8 cellular contexts compared by ENCODE assay signal in the genomic region with DNA sequence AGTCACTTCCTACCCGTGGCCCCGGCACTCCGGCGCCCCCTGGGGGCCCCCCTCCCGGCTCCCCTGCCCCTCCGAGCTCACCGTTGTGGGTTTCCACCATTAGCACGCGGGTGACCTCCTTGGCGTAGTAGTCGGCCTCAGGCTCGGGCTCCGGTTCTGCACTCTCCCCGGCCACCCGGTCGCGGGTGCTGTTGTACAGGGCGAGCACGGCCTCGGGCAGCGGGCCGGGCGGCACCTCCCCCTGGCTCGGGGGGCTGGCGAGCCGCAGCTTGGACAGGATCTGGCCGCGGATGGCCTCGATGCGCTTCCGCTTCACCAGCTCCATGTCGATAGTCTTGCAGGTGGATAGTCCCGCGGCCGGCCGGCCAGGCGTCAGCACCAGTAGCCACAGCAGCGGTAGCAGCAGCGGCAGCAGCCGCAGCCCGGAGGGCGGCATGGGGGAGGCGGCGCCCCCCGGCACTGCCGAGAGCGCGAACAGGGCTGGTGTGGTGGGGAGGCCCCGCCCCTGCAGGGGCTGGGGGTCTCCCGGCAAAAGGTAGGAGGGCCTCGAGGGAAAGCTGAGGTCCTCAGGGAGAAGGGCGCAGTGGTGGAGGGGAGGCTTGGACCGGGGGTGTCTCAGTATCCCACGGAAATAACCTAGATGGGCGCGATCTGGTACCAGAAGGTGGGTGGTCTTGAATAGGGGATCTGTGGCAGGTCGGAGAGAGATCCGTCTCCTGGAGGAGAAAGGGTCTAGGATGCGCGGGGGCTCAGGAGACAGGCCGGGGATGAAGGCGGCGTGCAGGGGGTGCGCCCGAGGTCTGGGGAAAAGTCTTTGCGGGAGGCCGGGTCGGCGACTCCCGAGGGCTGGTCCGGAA. TPM values are rescaled to one million over a fixed set of nuclear protein-coding genes. Genes with fewer than 3 reads are reported as not detected.
DNase-seq lines count a peak whose midpoint lies in the region; ATAC-seq and TF ChIP-seq lines count a peak whose summit lies in the region.

No MANE protein-coding gene starts in this region.

- TF ChIP-seq EP300 in gastroesophageal sphincter (IDR thresholded peaks at IDR 0.05): no peak

- TF ChIP-seq CTCF in AG04450 (IDR thresholded peaks at IDR 0.05; ENCODE audit: low read depth, low read length): peak; percentile 65
- peak; percentile 69 for TF ChIP-seq CTCF in GM20000 (IDR thresholded peaks at IDR 0.05; ENCODE audit: extremely low read depth, missing control alignments)
- peak; percentile 83 for TF ChIP-seq CTCF in Panc1 (IDR thresholded peaks at IDR 0.05)
- peak in 2 of 4 experiments; percentile 33 to 62 for TF ChIP-seq CTCF in gastroesophageal sphincter (IDR thresholded peaks at IDR 0.05)
- TF ChIP-seq CTCF in osteocyte (IDR thresholded peaks at IDR 0.05): peak; percentile 61
- peak in 1 of 2 experiments; percentile 39 for TF ChIP-seq CTCF in tibial artery (IDR thresholded peaks at IDR 0.05)

- DNase-seq in AG04450 (ENCODE audit: low read depth, low spot score) (no peak), GM20000 (ENCODE audit: low spot score) (peak; percentile 88), Panc1 (ENCODE audit: low read depth, low spot score) (no peak), osteocyte (ENCODE audit: extremely low spot score, unreplicated experiment) (peak; percentile 88), tibial artery (peak; percentile 64 to 84)

- no peaks in the 10 kb centered on the region; the same call in 1 of the 2 replicates for H3K9me3 ChIP-seq in AG04450 (ENCODE audit: control insufficient read depth, insufficient read depth, low read length)
- H3K9me3 ChIP-seq in Panc1 (ENCODE audit: control insufficient read depth, insufficient read depth, low read depth, low read length): no peaks in the 10 kb centered on the region
- no peaks in the 10 kb centered on the region for H3K9me3 ChIP-seq in gastroesophageal sphincter
- H3K9me3 ChIP-seq in tibial artery: no peaks in the 10 kb centered on the region

- intact Hi-C loops in Panc1 (cut with micrococcal nuclease; ENCODE audit: unreplicated experiment): no loop called here
- intact Hi-C loops in tibial artery (cut with DNase I; ENCODE audit: low total_unique reads): loop anchor here (5.0 kb wide), 1 partner anchor 41 kb away; a partner anchor contains a TSS

- H3K4me1 ChIP-seq in Panc1 (ENCODE audit: control insufficient read depth, insufficient read depth, low read length) (peaks cover 5% of the 10 kb centered on the region; the same call in 1 of the 2 replicates), gastroesophageal sphincter (peaks cover 0 to 63% (median 6%) of the 10 kb centered on the region in 3 donors), tibial artery (peaks cover 0 to 35% (median 16%) of the 10 kb centered on the region in 4 donors)

- peak overlapping the region; percentile 98 for H3K4me3 Mint-ChIP-seq in activated T-helper 17 cell treated with anti-CD3 and anti-CD28 coated beads, Interleukin-2, amount 50 U/mL, for 72 hours
- peak overlapping the region; percentile 97 for H3K4me3 Mint-ChIP-seq in osteocyte (ENCODE audit: unreplicated experiment)

- peaks cover 58% of the 10 kb centered on the region for H3K36me3 Mint-ChIP-seq in activated T-helper 17 cell treated with anti-CD3 and anti-CD28 coated beads, Interleukin-2, amount 50 U/mL, for 72 hours (ENCODE audit: low read depth)
- H3K36me3 Mint-ChIP-seq in osteocyte (ENCODE audit: unreplicated experiment): peaks cover 3% of the 10 kb centered on the region

- 2% methylated on average over 11 to 23 of the region's 71 CpGs for WGBS in gastroesophageal sphincter (ENCODE audit: low coverage in 1 of 2), 2 donors

- ATAC-seq in Panc1 (peak; percentile 61), gastroesophageal sphincter (peak; percentile 5), HG03108 (IDR thresholded peaks at IDR 0.05; ENCODE audit: unreplicated experiment) (no peak)
- ATAC-seq in activated T-helper 17 cell treated with anti-CD3 and anti-CD28 coated beads, Interleukin-2, amount 50 U/mL, for 72 hours (replicated peaks): peak; percentile 18

- peak overlapping the region; percentile 21 for H3K27ac ChIP-seq in AG04450 (ENCODE audit: low read depth, low read length)
- peak overlapping the region; percentile 75; the same call in 1 of the 2 replicates for H3K27ac ChIP-seq in Panc1 (ENCODE audit: low read length)
- H3K27ac ChIP-seq in gastroesophageal sphincter: peak overlapping the region; percentile 59 to 90 (median 89)
- H3K27ac ChIP-seq in tibial artery: peak overlapping the region; percentile 89

- POLR2A ChIA-PET in AG04450 (lab: Yijun Ruan, JAX): interaction anchor here (0.6 to 3.0 kb wide), 7 partner anchors 10 to 55 kb away, joined by 3 to 43 read pairs (median 6); a partner anchor contains a TSS
- POLR2A ChIA-PET in Panc1 (lab: Charles Lee): interaction anchor here (0.8 kb wide), 1 partner anchor 751 kb away, joined by 3 read pairs; no protein-coding TSS in a partner anchor

- CTCF ChIA-PET in AG04450 (lab: Charles Lee): interaction anchor here (0.5 to 2.8 kb wide), 12 partner anchors 11 to 657 kb away, joined by 3 to 16 read pairs (median 4); a partner anchor contains a TSS
- CTCF ChIA-PET in Panc1 (lab: Charles Lee): no interaction called here

- BruUV-seq in Panc1 (replicated peaks; lab: Mats Ljungman, UMichigan): no TSS peak

- H3K4me1 Mint-ChIP-seq in activated T-helper 17 cell treated with anti-CD3 and anti-CD28 coated beads, Interleukin-2, amount 50 U/mL, for 72 hours: peaks cover 50% of the 10 kb centered on the region
- H3K4me1 Mint-ChIP-seq in osteocyte (ENCODE audit: unreplicated experiment): peaks cover 27% of the 10 kb centered on the region

- no peaks in the 10 kb centered on the region for H3K9me3 Mint-ChIP-seq in activated T-helper 17 cell treated with anti-CD3 and anti-CD28 coated beads, Interleukin-2, amount 50 U/mL, for 72 hours
- H3K9me3 Mint-ChIP-seq in osteocyte (ENCODE audit: unreplicated experiment): no peaks in the 10 kb centered on the region

- in situ Hi-C loops in Panc1 (cut with HindIII; ENCODE audit: low pct_unique_long_range_greater_than_20kb, low sequenced_read_pairs): no loop called here

- no peaks in the 10 kb centered on the region for H3K27me3 Mint-ChIP-seq in activated T-helper 17 cell treated with anti-CD3 and anti-CD28 coated beads, Interleukin-2, amount 50 U/mL, for 72 hours
- no peaks in the 10 kb centered on the region for H3K27me3 Mint-ChIP-seq in osteocyte (ENCODE audit: unreplicated experiment)

- peak overlapping the region; percentile 94 for H3K27ac Mint-ChIP-seq in activated T-helper 17 cell treated with anti-CD3 and anti-CD28 coated beads, Interleukin-2, amount 50 U/mL, for 72 hours
- H3K27ac Mint-ChIP-seq in osteocyte (ENCODE audit: unreplicated experiment): peak overlapping the region; percentile 92

- peaks cover 6% of the 10 kb centered on the region; the same call in 1 of the 2 replicates for H3K36me3 ChIP-seq in Panc1 (ENCODE audit: control insufficient read depth, insufficient read depth, low read length)
- peaks cover 0 to 7% of the 10 kb centered on the region in 2 donors for H3K36me3 ChIP-seq in gastroesophageal sphincter
- peaks cover 0 to 4% (median 4%) of the 10 kb centered on the region in 3 donors for H3K36me3 ChIP-seq in tibial artery

- TF ChIP-seq POLR2A in gastroesophageal sphincter (IDR thresholded peaks at IDR 0.05): no peak

- H3K27me3 ChIP-seq in AG04450 (ENCODE audit: control insufficient read depth, insufficient read depth, low read length) (no peaks in the 10 kb centered on the region), Panc1 (ENCODE audit: control insufficient read depth, insufficient read depth, low read length) (no peaks in the 10 kb centered on the region), gastroesophageal sphincter (no peaks in the 10 kb centered on the region), tibial artery (no peaks in the 10 kb centered on the region)

- peak overlapping the region; percentile 91 for H3K4me3 ChIP-seq in AG04450 (ENCODE audit: low read depth, low read length)
- peak overlapping the region; percentile 72 to 79 for H3K4me3 ChIP-seq in Panc1 (ENCODE audit: low read depth in 2 of 2, low read length in 2 of 2)
- peak overlapping the region; percentile 75 to 92 for H3K4me3 ChIP-seq in gastroesophageal sphincter
- H3K4me3 ChIP-seq in tibial artery: peak overlapping the region; percentile 83 to 96

RNA-seq across cellular contexts. Expression of a gene that starts 0.9 kb away (rescaled TPM):
- 4.9 and 11.2 TPM in 2 replicates for polyA plus RNA-seq in AG04450 (2011; rRNA removed)
- polyA minus RNA-seq in AG04450 (2011; rRNA and poly(A)+ RNA removed): 22.8 and 28.9 TPM in 2 replicates
- total RNA-seq in Panc1 (2021; ENCODE audit: unreplicated experiment) (42.6 TPM), gastroesophageal sphincter (10 to 100 TPM; 12.9 to 39.3 (median 22.1) TPM), osteocyte (244 and 255 TPM in 2 replicates)
- 57.9 TPM for polyA plus RNA-seq in Panc1 (2012; ENCODE audit: insufficient read length)
- 100 to 1,000 TPM; 107 to 158 TPM for total RNA-seq in activated T-helper 17 cell treated with anti-CD3 and anti-CD28 coated beads, Interleukin-2, amount 50 U/mL, for 72 hours

RNA-seq across cellular contexts. Expression of a gene that starts 11.1 kb away (rescaled TPM):
- polyA plus RNA-seq in AG04450 (2011; rRNA removed): 3.9 and 5.1 TPM in 2 replicates
- 1.3 and 1.7 TPM in 2 replicates for polyA minus RNA-seq in AG04450 (2011; rRNA and poly(A)+ RNA removed)
- total RNA-seq in Panc1 (2021; ENCODE audit: unreplicated experiment) (7.1 TPM), gastroesophageal sphincter (10 to 100 TPM in 1 of 4 donors, 1 to 10 TPM in 3; 5.2 to 10.1 (median 6.7) TPM), osteocyte (4.6 and 5.5 TPM in 2 replicates)
- polyA plus RNA-seq in Panc1 (2012; ENCODE audit: insufficient read length): 9.8 TPM
- 1 to 10 TPM; 6.7 to 9.5 TPM for total RNA-seq in activated T-helper 17 cell treated with anti-CD3 and anti-CD28 coated beads, Interleukin-2, amount 50 U/mL, for 72 hours

RNA-seq across cellular contexts. Expression of a gene that starts 23.5 kb away (rescaled TPM):
- 5.2 and 6.3 TPM in 2 replicates for polyA plus RNA-seq in AG04450 (2011; rRNA removed)
- 8.4 and 17.7 TPM in 2 replicates for polyA minus RNA-seq in AG04450 (2011; rRNA and poly(A)+ RNA removed)
- total RNA-seq in Panc1 (2021; ENCODE audit: unreplicated experiment) (4.4 TPM), gastroesophageal sphincter (10 to 100 TPM in 2 of 4 donors, 1 to 10 TPM in 2; 7.9 to 17.5 (median 13.3) TPM), osteocyte (8.5 and 9.2 TPM in 2 replicates)
- 4.3 TPM for polyA plus RNA-seq in Panc1 (2012; ENCODE audit: insufficient read length)
- 10 to 100 TPM in 1 of 2 donors, 1 to 10 TPM in 1; 3.5 to 15.1 TPM for total RNA-seq in activated T-helper 17 cell treated with anti-CD3 and anti-CD28 coated beads, Interleukin-2, amount 50 U/mL, for 72 hours

RNA-seq across cellular contexts. Expression of a gene that starts 42.9 kb away (rescaled TPM):
- polyA plus RNA-seq in AG04450 (2011; rRNA removed): 8.5 and 9.3 TPM in 2 replicates
- 14.0 and 15.8 TPM in 2 replicates for polyA minus RNA-seq in AG04450 (2011; rRNA and poly(A)+ RNA removed)
- total RNA-seq in Panc1 (2021; ENCODE audit: unreplicated experiment): 25.5 TPM
- polyA plus RNA-seq in Panc1 (2012; ENCODE audit: insufficient read length): 23.1 TPM
- 10 to 100 TPM; 35.1 to 40.9 TPM for total RNA-seq in activated T-helper 17 cell treated with anti-CD3 and anti-CD28 coated beads, Interleukin-2, amount 50 U/mL, for 72 hours
- 10 to 100 TPM; 11.6 to 18.9 (median 15.9) TPM for total RNA-seq in gastroesophageal sphincter
- total RNA-seq in osteocyte: 34.4 and 35.9 TPM in 2 replicates

RNA-seq across cellular contexts. Expression of a gene that starts 44.3 kb away (rescaled TPM):
- 7.8 and 11.7 TPM in 2 replicates for polyA plus RNA-seq in AG04450 (2011; rRNA removed)
- polyA minus RNA-seq in AG04450 (2011; rRNA and poly(A)+ RNA removed): 2.3 and 3.8 TPM in 2 replicates
- total RNA-seq in Panc1 (2021; ENCODE audit: unreplicated experiment) (25.2 TPM), gastroesophageal sphincter (10 to 100 TPM; 11.4 to 16.0 (median 14.2) TPM), osteocyte (10.6 and 11.6 TPM in 2 replicates)
- 35.9 TPM for polyA plus RNA-seq in Panc1 (2012; ENCODE audit: insufficient read length)
- total RNA-seq in activated T-helper 17 cell treated with anti-CD3 and anti-CD28 coated beads, Interleukin-2, amount 50 U/mL, for 72 hours: 10 to 100 TPM; 33.0 to 58.7 TPM

Comparison
In these comparisons a context has a peak if more than half of its experiments do, and no peak if none do; other contexts are left out.
1. DNase-seq: peak in GM20000 (single experiment), osteocyte (single experiment) and tibial artery (2 of 2); none in AG04450 (single experiment) and Panc1 (single experiment).
2. H3K27ac ChIP-seq: peak in every context shown above with its lines; median percentile 89 in gastroesophageal sphincter; 89 in tibial artery; 75 in Panc1; 21 in AG04450.
3. Peak in every context shown above with its lines, with median percentiles within 50 percentile points of each other: H3K4me3 ChIP-seq.